14 cellular contexts compared by ENCODE assay signal in genomic region chr17:27573971-27574525, GRCh38. TPM values are rescaled to one million over a fixed set of nuclear protein-coding genes. Genes with fewer than 3 reads are reported as not detected.
A peak's percentile ranks its signal among the peaks of the same experiment; 100 is the strongest.
DNase-seq lines count a peak whose midpoint lies in the region; ATAC-seq and TF ChIP-seq lines count a peak whose summit lies in the region.
"Had no signal": no experiment of that assay in that cellular context is flagged by ENCODE, and none has a peak within 500 bp of the region (broad histone marks: within the 10 kb centered on the region; RNA-seq: fewer than 3 reads in every experiment).

No MANE protein-coding gene starts in this region.

- no peak for TF ChIP-seq CTCF in HFFc6 (IDR thresholded peaks at IDR 0.05)

- CTCF ChIA-PET in CD8-positive, alpha-beta memory T cell (lab: Charles Lee), result interaction anchor here (1.5 kb wide), 1 partner anchor 81 kb away, joined by 3 read pairs; no protein-coding TSS in a partner anchor

- no peaks in the 10 kb centered on the region for H3K36me3 ChIP-seq in CD8-positive, alpha-beta memory T cell (ENCODE audit: insufficient read depth, low read length)
- no peaks in the 10 kb centered on the region for H3K36me3 ChIP-seq in adipocyte (ENCODE audit: control insufficient read depth, insufficient read depth, low read length, severe bottlenecking)
- H3K36me3 ChIP-seq: thoracic aorta had no signal

- peaks cover 25 to 50% (median 36%) of the 10 kb centered on the region in 3 donors for H3K4me1 Mint-ChIP-seq in CD8-positive, alpha-beta memory T cell
- H3K4me1 Mint-ChIP-seq in HFFc6 (ENCODE audit: low read depth), result peaks cover 57% of the 10 kb centered on the region

- peaks cover 0 to 7% (median 0%) of the 10 kb centered on the region in 3 donors for H3K36me3 Mint-ChIP-seq in CD8-positive, alpha-beta memory T cell
- no peaks in the 10 kb centered on the region for H3K36me3 Mint-ChIP-seq in HFFc6 (ENCODE audit: low read depth)

- H3K27me3 ChIP-seq in CD8-positive, alpha-beta memory T cell (ENCODE audit: insufficient read depth, low read length, poor library complexity, severe bottlenecking), result no peaks in the 10 kb centered on the region
- no peaks in the 10 kb centered on the region for H3K27me3 ChIP-seq in adipocyte (replicated peaks; ENCODE audit: control insufficient read depth, insufficient read depth, low read length)

- peak overlapping the region; percentile 39 for H3K27ac ChIP-seq in CD8-positive, alpha-beta memory T cell (ENCODE audit: low read depth, low read length)
- H3K27ac ChIP-seq: thoracic aorta had no signal

- H3K9me3 ChIP-seq in CD8-positive, alpha-beta memory T cell (ENCODE audit: low read length), result no peaks in the 10 kb centered on the region
- H3K9me3 ChIP-seq in adipocyte (ENCODE audit: control insufficient read depth, low read length), result no peaks in the 10 kb centered on the region
- H3K9me3 ChIP-seq: thoracic aorta had no signal

- H3K4me1 ChIP-seq in CD8-positive, alpha-beta memory T cell (ENCODE audit: insufficient read depth, low read length), result no peaks in the 10 kb centered on the region
- H3K4me1 ChIP-seq in adipocyte (ENCODE audit: control insufficient read depth, insufficient read depth, low read length), result peaks cover 44% of the 10 kb centered on the region

- no peak overlapping the region for H3K4me3 Mint-ChIP-seq in CD8-positive, alpha-beta memory T cell
- no peak overlapping the region for H3K4me3 Mint-ChIP-seq in HFFc6
- H3K4me3 Mint-ChIP-seq: neural crest cell, T-helper 17 cell had no signal

- H3K9ac ChIP-seq in adipocyte (ENCODE audit: low read length), result no peak overlapping the region

- peak overlapping the region in 1 of 8 donors; percentile 63 for H3K27ac Mint-ChIP-seq in CD8-positive, alpha-beta memory T cell
- H3K27ac Mint-ChIP-seq in HFFc6, result no peak overlapping the region
- H3K27ac Mint-ChIP-seq: T-helper 17 cell had no signal

- no peaks in the 10 kb centered on the region for H3K9me3 Mint-ChIP-seq in CD8-positive, alpha-beta memory T cell
- no peaks in the 10 kb centered on the region for H3K9me3 Mint-ChIP-seq in HFFc6
- H3K9me3 Mint-ChIP-seq: neural crest cell had no signal

- H3K4me3 ChIP-seq in CD8-positive, alpha-beta memory T cell (ENCODE audit: low read length), result no peak overlapping the region
- no peak overlapping the region for H3K4me3 ChIP-seq in adipocyte (ENCODE audit: low read length)
- H3K4me3 ChIP-seq: thoracic aorta had no signal

- POLR2A ChIA-PET in CD8-positive, alpha-beta memory T cell (lab: Charles Lee), result interaction anchor here (1.5 kb wide), 1 partner anchor 118 kb away, joined by 4 read pairs; the partner anchor contains the start of gene KSR1

- DNase-seq in CD8-positive, alpha-beta memory T cell, result no peak
- DNase-seq in HFFc6 (peak; percentile 25), adipocyte (ENCODE audit: low read depth) (peak; percentile 57), medulla oblongata (ENCODE audit: extremely low spot score) (peak; percentile 19), hippocampal formation (lab: John Stamatoyannopoulos, UW) (no peak), AML-193 (lab: John Stamatoyannopoulos, UW) (no peak), NCI-H1048 (lab: John Stamatoyannopoulos, UW) (no peak)
- DNase-seq: activated T-cell treated with anti-CD3 and anti-CD28 coated beads, Interleukin-2, amount 50 U/mL, for 48 hours; DMS79 treated with DMSO at 0.1 percent for 48 hours; stimulated activated CD4-positive, alpha-beta T cell treated with anti-CD3 and anti-CD28 coated beads, Interleukin-4, amount 100 ng/mL, for 24 hours; T-helper 17 cell had no signal

- no peaks in the 10 kb centered on the region for H3K27me3 Mint-ChIP-seq in CD8-positive, alpha-beta memory T cell
- H3K27me3 Mint-ChIP-seq in HFFc6 (ENCODE audit: insufficient read depth), result peaks cover 1% of the 10 kb centered on the region; the same call in 1 of the 2 replicates
- H3K27me3 Mint-ChIP-seq: T-helper 17 cell had no signal

- ATAC-seq in HG03439 (IDR thresholded peaks at IDR 0.05; ENCODE audit: unreplicated experiment), result no peak
- ATAC-seq: T-helper 17 cell had no signal

RNA-seq across cellular contexts. Expression of gene LGALS9, which starts 56.9 kb away (rescaled TPM):
- total RNA-seq in CD8-positive, alpha-beta memory T cell, result 1 to 10 TPM; 9.8 to 9.9 TPM
- polyA plus RNA-seq in CD8-positive, alpha-beta memory T cell, result 9.3 TPM
- total RNA-seq in HFFc6 (2021; fragmentation: NEBNext Ultra II Directional; extraction: Animal tissue kit (Norgen Biotek cat#: 25700)), result under 1 TPM in 2 of 6 experiments, not detected in 4; 0.17 TPM

Comparison
In these comparisons a context has a peak if more than half of its experiments do, and no peak if none do; other contexts are left out.
1. DNase-seq: peak in HFFc6 (single experiment), adipocyte (single experiment) and medulla oblongata (single experiment); none in CD8-positive, alpha-beta memory T cell (0 of 5), hippocampal formation (0 of 2), AML-193 (0 of 2) and NCI-H1048 (single experiment).
2. RNA of gene LGALS9, which starts 56.9 kb away (total RNA-seq): 9.8 to 9.9 TPM in CD8-positive, alpha-beta memory T cell; 0.17 TPM in HFFc6; every median in the first group is over 4 times any median in the second.